ENCODE assay signal across 27 cellular contexts in genomic region chr19:9610484-9611113, GRCh38.
"Had no signal": no experiment of that assay in that cellular context is flagged by ENCODE, and none has a peak within 500 bp of the region (broad histone marks: within the 10 kb centered on the region; RNA-seq: fewer than 3 reads in every experiment).

No MANE protein-coding gene starts in this region.

- H3K36me3 ChIP-seq: uterus had no signal

- H3K27me3 ChIP-seq: brain microvascular endothelial cell, dorsolateral prefrontal cortex, gastroesophageal sphincter, heart left ventricle, sigmoid colon, testis, uterus had no signal

- H3K9me3 ChIP-seq: testis had no signal

- H3K4me3 ChIP-seq: dorsolateral prefrontal cortex, gastroesophageal sphincter, heart left ventricle, sigmoid colon, smooth muscle cell, testis, uterus had no signal

- ATAC-seq: activated CD8-positive, alpha-beta memory T cell treated with anti-CD3 and anti-CD28 coated beads, Interleukin-2, amount 10 ng/mL, durations not matched to agents 7 days and 5 days; activated naive CD8-positive, alpha-beta T cell treated with anti-CD3 and anti-CD28 coated beads, Interleukin-2, amount 50 U/mL, for 24 hours; gastroesophageal sphincter; heart left ventricle; stimulated activated naive B cell treated with anti-CD40 and anti-IgM and Interleukin-4, amounts not matched to agents 10 μg/mL and 1 μg/mL and 100 μg/mL, for 72 hours; T-helper 17 cell had no signal

- H3K79me2 ChIP-seq: parathyroid adenoma had no signal

- H3K4me2 ChIP-seq: smooth muscle cell had no signal

- H3K27ac ChIP-seq: brain microvascular endothelial cell, dorsolateral prefrontal cortex, epithelial cell of prostate, gastroesophageal sphincter, heart left ventricle, parathyroid adenoma, sigmoid colon, testis, uterus had no signal

- H2AFZ ChIP-seq: parathyroid adenoma had no signal

- H3K9ac ChIP-seq: parathyroid adenoma had no signal

- FAIRE-seq: colon, islet of Langerhans had no signal

- DNase-seq: activated CD4-positive, alpha-beta memory T cell treated with anti-CD3 and anti-CD28 coated beads, Interleukin-2, amount 10 ng/mL, durations not matched to agents 7 days and 5 days; activated CD4-positive, alpha-beta T cell treated with anti-CD3 and anti-CD28 coated beads, Interleukin-2, amount 10 ng/mL, durations not matched to agents 24 days and 14 days; activated CD4-positive, CD25-positive, alpha-beta regulatory T cell; activated CD8-positive, alpha-beta memory T cell treated with anti-CD3 and anti-CD28 coated beads, Interleukin-2, amount 10 ng/mL, durations not matched to agents 7 days and 5 days; activated effector memory CD4-positive, alpha-beta T cell treated with anti-CD3 and anti-CD28 coated beads, Interleukin-2, amount 50 U/mL, for 16 hours; activated naive CD4-positive, alpha-beta T cell treated with anti-CD3 and anti-CD28 coated beads, Interleukin-2, amount 50 U/mL, for 16 hours; activated naive CD8-positive, alpha-beta T cell treated with anti-CD3 and anti-CD28 coated beads, Interleukin-2, amount 50 U/mL, for 24 hours; activated T-cell treated with anti-CD3 and anti-CD28 coated beads for 4 hours; aorta; brain microvascular endothelial cell; dorsolateral prefrontal cortex; heart left ventricle; mesenchymal stem cell; naive B cell; nucleus accumbens; sigmoid colon; stimulated activated CD4-positive, alpha-beta T cell treated with anti-CD3 and anti-CD28 coated beads, Interleukin-15, amount 100 ng/mL, for 24 hours; stimulated activated naive B cell treated with anti-CD40 and anti-IgM and Interleukin-4, amounts not matched to agents 10 μg/mL and 1 μg/mL and 100 μg/mL, for 72 hours; T-helper 17 cell; testis; uterus had no signal

- H3K4me1 ChIP-seq: gastroesophageal sphincter, heart left ventricle, parathyroid adenoma, sigmoid colon, testis, uterus had no signal
